1 cellular context compared by ENCODE assay signal in genomic region chr16:89330177-89330856, GRCh38.
TF ChIP-seq lines count a peak whose summit lies in the region.

No MANE protein-coding gene starts in this region.

TF ChIP-seq in HepG2, 621 proteins besides CTCF, POLR2A, EP300 and RAD21 (continued from another document):
- TF ChIP-seq KIAA2018 (CRISPR knock-in tag; IDR thresholded peaks at IDR 0.05; ENCODE audit: borderline replicate concordance) (no peak), KDM4B (CRISPR knock-in tag; IDR thresholded peaks at IDR 0.05) (0 out of 2 replicates have a peak, but pooled peaks have one; percentile 70), SRSF9 (IDR thresholded peaks at IDR 0.05; ENCODE audit: borderline replicate concordance, insufficient read depth, low read depth, low read length, poor library complexity, severe bottlenecking) (no peak), ZNF878 (CRISPR knock-in tag; IDR thresholded peaks at IDR 0.05) (no peak), HOXD1 (CRISPR knock-in tag; IDR thresholded peaks at IDR 0.05) (no peak), ZNF709 (CRISPR knock-in tag; IDR thresholded peaks at IDR 0.05) (no peak), ZBTB3 (CRISPR knock-in tag; IDR thresholded peaks at IDR 0.05; ENCODE audit: borderline replicate concordance, low read depth) (no peak), ZNF616 (CRISPR knock-in tag; IDR thresholded peaks at IDR 0.05; ENCODE audit: low read depth) (0 out of 2 replicates have a peak, but pooled peaks have one; percentile 49)
